ENCODE assay signal across 22 cellular contexts in genomic region chr13:99326012-99326411, GRCh38. TPM values are rescaled to one million over a fixed set of nuclear protein-coding genes. Genes with fewer than 3 reads are reported as not detected.
DNase-seq lines count a peak whose midpoint lies in the region; ATAC-seq and TF ChIP-seq lines count a peak whose summit lies in the region.
"Had no signal": no experiment of that assay in that cellular context is flagged by ENCODE, and none has a peak within 500 bp of the region (broad histone marks: within the 10 kb centered on the region; RNA-seq: fewer than 3 reads in every experiment).

No MANE protein-coding gene starts in this region.

- H3K27ac Mint-ChIP-seq in activated T-cell treated with anti-CD3 and anti-CD28 coated beads, Interleukin-2, amount 50 U/mL, for 24 hours, result peak overlapping the region; percentile 89
- H3K27ac Mint-ChIP-seq in T-cell (peak overlapping the region; percentile 84 to 85), memory B cell (peak overlapping the region; percentile 42)
- H3K27ac Mint-ChIP-seq: H9 had no signal

- no peaks in the 10 kb centered on the region for H3K27me3 ChIP-seq in WERI-Rb-1 (ENCODE audit: insufficient read depth, low read depth, severe bottlenecking)
- H3K27me3 ChIP-seq: body of pancreas, MG63 had no signal

- no peaks in the 10 kb centered on the region for H3K27me3 Mint-ChIP-seq in activated T-cell treated with anti-CD3 and anti-CD28 coated beads, Interleukin-2, amount 50 U/mL, for 24 hours
- H3K27me3 Mint-ChIP-seq in T-cell (no peaks in the 10 kb centered on the region), memory B cell (no peaks in the 10 kb centered on the region)

- H3K36me3 Mint-ChIP-seq in activated T-cell treated with anti-CD3 and anti-CD28 coated beads, Interleukin-2, amount 50 U/mL, for 24 hours (ENCODE audit: low read depth), result peaks cover 68% of the 10 kb centered on the region
- H3K36me3 Mint-ChIP-seq in T-cell (peaks cover 42% of the 10 kb centered on the region), memory B cell (peaks cover 21% of the 10 kb centered on the region)

- no peak for TF ChIP-seq CTCF in WERI-Rb-1 (IDR thresholded peaks at IDR 0.05; ENCODE audit: low read depth, low read length)
- TF ChIP-seq CTCF in GM13976 (IDR thresholded peaks at IDR 0.05; ENCODE audit: borderline replicate concordance, control extremely low read depth, extremely low read depth, insufficient read depth, missing control alignments), result no peak

- H3K9me3 Mint-ChIP-seq in activated T-cell treated with anti-CD3 and anti-CD28 coated beads, Interleukin-2, amount 50 U/mL, for 24 hours, result no peaks in the 10 kb centered on the region
- no peaks in the 10 kb centered on the region for H3K9me3 Mint-ChIP-seq in T-cell
- H3K9me3 Mint-ChIP-seq in memory B cell, result no peaks in the 10 kb centered on the region
- H3K9me3 Mint-ChIP-seq: H9 had no signal

- H3K9me3 ChIP-seq in WERI-Rb-1 (ENCODE audit: severe bottlenecking), result no peaks in the 10 kb centered on the region
- H3K9me3 ChIP-seq: body of pancreas, MG63 had no signal

- POLR2A ChIA-PET in T-cell (lab: Charles Lee), result no interaction called here

- peaks cover 31% of the 10 kb centered on the region for H3K36me3 ChIP-seq in WERI-Rb-1

- ATAC-seq in GM19324 (IDR thresholded peaks at IDR 0.05; ENCODE audit: low FRiP score, unreplicated experiment) (peak; percentile 42), T-cell (replicated peaks in 1 of 4) (no peak), memory B cell (ENCODE audit: low read depth) (peak; percentile 45)
- ATAC-seq: body of pancreas, left ventricle myocardium superior had no signal

- no peak overlapping the region for H3K27ac ChIP-seq in WERI-Rb-1
- H3K27ac ChIP-seq: body of pancreas had no signal

- H3K4me1 Mint-ChIP-seq in activated T-cell treated with anti-CD3 and anti-CD28 coated beads, Interleukin-2, amount 50 U/mL, for 24 hours (ENCODE audit: low read depth), result peaks cover 78% of the 10 kb centered on the region
- H3K4me1 Mint-ChIP-seq in T-cell, result peaks cover 71 to 78% (median 73%) of the 10 kb centered on the region in 3 donors
- peaks cover 38% of the 10 kb centered on the region for H3K4me1 Mint-ChIP-seq in memory B cell
- H3K4me1 Mint-ChIP-seq: H9 had no signal

- no peak overlapping the region for H3K4me3 Mint-ChIP-seq in activated T-cell treated with anti-CD3 and anti-CD28 coated beads, Interleukin-2, amount 50 U/mL, for 24 hours
- no peak overlapping the region for H3K4me3 Mint-ChIP-seq in T-cell
- peak overlapping the region; percentile 35 for H3K4me3 Mint-ChIP-seq in memory B cell
- H3K4me3 Mint-ChIP-seq: CD14-positive monocyte, H9 had no signal

- no peak overlapping the region for H3K4me3 ChIP-seq in WERI-Rb-1 (ENCODE audit: low read depth, low read length)
- H3K4me3 ChIP-seq: body of pancreas, MG63 had no signal

- in situ Hi-C loops in GM13976 (cut with MboI; ENCODE audit: low sequenced_read_pairs, unreplicated experiment), result no loop called here

- DNase-seq in activated T-cell treated with anti-CD3 and anti-CD28 coated beads, Interleukin-2, amount 50 U/mL, for 24 hours, result no peak
- DNase-seq in activated T-cell treated with anti-CD3 and anti-CD28 coated beads for 4 hours (no peak), T-cell (no peak), memory B cell (ENCODE audit: low spot score in 2 of 2) (no peak), WERI-Rb-1 (no peak), GM13976 (ENCODE audit: low spot score) (no peak), DMS53 (lab: John Stamatoyannopoulos, UW) (no peak)
- DNase-seq: activated CD4-positive, CD25-positive, alpha-beta regulatory T cell treated with anti-CD3 and anti-CD28 coated beads, Interleukin-2, amount 50 U/mL, for 72 hours; activated CD8-positive, alpha-beta memory T cell treated with anti-CD3 and anti-CD28 coated beads, Interleukin-2, amount 50 U/mL, for 4 hours; activated naive CD4-positive, alpha-beta T cell treated with anti-CD3 and anti-CD28 coated beads, Interleukin-2, amount 50 U/mL, for 16 hours; body of pancreas; H9; head of caudate nucleus; left ventricle myocardium superior; MG63; NCI-H146; nucleus accumbens; retina; stimulated activated CD4-positive, alpha-beta T cell treated with anti-CD3 and anti-CD28 coated beads, Interleukin-12 subunit alpha, Interleukin-12 subunit beta, amount 100 ng/mL, for 4 hours; T-helper 9 cell had no signal

- CTCF ChIA-PET in T-cell (lab: Charles Lee), result interaction anchor here in 1 of 2 donors (0.6 to 1.1 kb wide), 2 partner anchors 8 to 122 kb away, joined by 3 to 4 read pairs; no protein-coding TSS in a partner anchor

RNA-seq across cellular contexts. Expression of gene GPR183, which starts 18.8 kb away (rescaled TPM):
- 100 to 1,000 TPM in 3 of 5 donors, 10 to 100 TPM in 2; 69.9 to 152 (median 100) TPM for total RNA-seq in T-cell
- total RNA-seq: H9 had no signal

Comparison
In these comparisons a context has a peak if more than half of its experiments do, and no peak if none do; other contexts are left out.
1. ATAC-seq: peak in GM19324 (single experiment) and memory B cell (single experiment); none in T-cell (0 of 4).
2. Peak in every context shown above with its lines, with median percentiles within 50 percentile points of each other: H3K27ac Mint-ChIP-seq.